ENCODE assay signal across 13 cellular contexts in genomic region chr1:64865105-64865757, GRCh38.
DNase-seq lines count a peak whose midpoint lies in the region; ATAC-seq, FAIRE-seq and TF ChIP-seq lines count a peak whose summit lies in the region.
"Had no signal": no experiment of that assay in that cellular context is flagged by ENCODE, and none has a peak within 500 bp of the region (broad histone marks: within the 10 kb centered on the region; RNA-seq: fewer than 3 reads in every experiment).

No MANE protein-coding gene starts in this region.

- H3K9ac ChIP-seq in astrocyte (ENCODE audit: low read length): no peak overlapping the region
- H3K9ac ChIP-seq in kidney (ENCODE audit: low read length in 2 of 2): no peak overlapping the region

- H3K79me2 ChIP-seq in astrocyte (ENCODE audit: insufficient read depth, low read length): no peaks in the 10 kb centered on the region

- no peak overlapping the region for H3K4me2 ChIP-seq in astrocyte (ENCODE audit: low read length)

- in situ Hi-C loops in KBM-7 (cut with MboI; ENCODE audit: low pct_unique_long_range_greater_than_20kb, low sequenced_read_pairs): no loop called here
- in situ Hi-C loops in gastrocnemius medialis (cut with MboI; ENCODE audit: low sequenced_read_pairs in 4 of 4): loop anchor here (10.0 to 25.0 kb wide), 6 partner anchors 100 to 547 kb away; partner anchors contain the start of genes JAK1 (in 1 of the 4), LEPR (in 1 of the 4) and LEPROT (in 1 of the 4)

- DNase-seq in T-helper 1 cell (no peak), KBM-7 (peak; percentile 6), astrocyte (ENCODE audit: low read depth) (no peak), gastrocnemius medialis (no peak), kidney (no peak), MV-4-11 (lab: John Stamatoyannopoulos, UW) (no peak)
- DNase-seq: activated naive CD4-positive, alpha-beta T cell treated with Interleukin-2 at 50 U/mL for 16 hours; cortex of kidney; NCI-H526 treated with DMSO at 0.1 percent for 48 hours had no signal

- H3K27ac ChIP-seq in astrocyte (ENCODE audit: low read depth, low read length) (no peak overlapping the region), gastrocnemius medialis (peak overlapping the region; percentile 11 to 69 (median 46)), kidney (ENCODE audit: low read depth in 2 of 2, low read length in 2 of 2) (no peak overlapping the region)

- H3K9me3 ChIP-seq in astrocyte (ENCODE audit: insufficient read depth, low read depth, low read length): no peaks in the 10 kb centered on the region
- H3K9me3 ChIP-seq in gastrocnemius medialis: no peaks in the 10 kb centered on the region
- no peaks in the 10 kb centered on the region for H3K9me3 ChIP-seq in kidney (ENCODE audit: control insufficient read depth in 1 of 2, low read length in 2 of 2)
- H3K9me3 ChIP-seq: right atrium auricular region, thoracic aorta had no signal

- H3K27me3 ChIP-seq in astrocyte (ENCODE audit: insufficient read depth, low read length) (no peaks in the 10 kb centered on the region), gastrocnemius medialis (no peaks in the 10 kb centered on the region)
- H3K27me3 ChIP-seq: right atrium auricular region had no signal

- ATAC-seq in gastrocnemius medialis: no peak
- no peak for ATAC-seq in HG03460 (IDR thresholded peaks at IDR 0.05; ENCODE audit: unreplicated experiment)

- no peak overlapping the region for H3K4me3 Mint-ChIP-seq in T-helper 1 cell treated with Interleukin-12 subunit alpha and Interleukin-12 subunit beta and Interleukin-4 antibody, amounts not matched to agents 30 μg/mL and 1 μg/mL, for 36 hours
- H3K4me3 Mint-ChIP-seq in astrocyte (ENCODE audit: unreplicated experiment): no peak overlapping the region

- H3K4me3 ChIP-seq in astrocyte (ENCODE audit: insufficient read depth, low read depth, low read length): no peak overlapping the region
- H3K4me3 ChIP-seq in gastrocnemius medialis: no peak overlapping the region
- H3K4me3 ChIP-seq in kidney (ENCODE audit: low read length in 2 of 2): no peak overlapping the region
- H3K4me3 ChIP-seq: right atrium auricular region, thoracic aorta had no signal

- no peaks in the 10 kb centered on the region for H3K27me3 Mint-ChIP-seq in T-helper 1 cell treated with Interleukin-12 subunit alpha and Interleukin-12 subunit beta and Interleukin-4 antibody, amounts not matched to agents 30 μg/mL and 1 μg/mL, for 36 hours (ENCODE audit: low read depth)
- no peaks in the 10 kb centered on the region for H3K27me3 Mint-ChIP-seq in astrocyte (ENCODE audit: low read depth, unreplicated experiment)

- intact Hi-C loops in gastrocnemius medialis (cut with DNase I; ENCODE audit: low total_unique reads) (no loop called here), kidney (cut with DNase I) (no loop called here)

- peaks cover 55% of the 10 kb centered on the region for H3K36me3 Mint-ChIP-seq in T-helper 1 cell treated with Interleukin-12 subunit alpha and Interleukin-12 subunit beta and Interleukin-4 antibody, amounts not matched to agents 30 μg/mL and 1 μg/mL, for 36 hours (ENCODE audit: low read depth)
- H3K36me3 Mint-ChIP-seq in astrocyte (ENCODE audit: low read depth, unreplicated experiment): peaks cover 26% of the 10 kb centered on the region

- TF ChIP-seq CTCF in astrocyte (IDR thresholded peaks at IDR 0.05; ENCODE audit: insufficient read depth, low read depth, low read length): no peak
- TF ChIP-seq CTCF in gastrocnemius medialis (IDR thresholded peaks at IDR 0.05 in 4 of 5, conservative IDR thresholded peaks at IDR 0.05 in 1 of 5): no peak
- no peak for TF ChIP-seq CTCF in kidney (IDR thresholded peaks at IDR 0.05; ENCODE audit: borderline replicate concordance, extremely low read depth, insufficient read depth)

- H3K36me3 ChIP-seq in astrocyte (ENCODE audit: insufficient read depth, low read length) (peaks cover 18% of the 10 kb centered on the region), gastrocnemius medialis (peaks cover 0 to 65% of the 10 kb centered on the region in 2 donors), kidney (ENCODE audit: control insufficient read depth in 1 of 2, insufficient read depth in 2 of 2, low read length in 2 of 2) (peaks cover 25 to 32% of the 10 kb centered on the region in 2 donors)

- peaks cover 21% of the 10 kb centered on the region for H3K4me1 Mint-ChIP-seq in T-helper 1 cell treated with Interleukin-12 subunit alpha and Interleukin-12 subunit beta and Interleukin-4 antibody, amounts not matched to agents 30 μg/mL and 1 μg/mL, for 36 hours (ENCODE audit: low read depth)
- peaks cover 3% of the 10 kb centered on the region for H3K4me1 Mint-ChIP-seq in astrocyte (ENCODE audit: low read depth, unreplicated experiment)

- H2AFZ ChIP-seq in astrocyte (ENCODE audit: low read depth, low read length): no peak overlapping the region

- FAIRE-seq in astrocyte (lab: Jason Lieb, UNC) (no peak), kidney (lab: Jason Lieb, UNC) (no peak)

- no peaks in the 10 kb centered on the region for H3K9me3 Mint-ChIP-seq in T-helper 1 cell treated with Interleukin-12 subunit alpha and Interleukin-12 subunit beta and Interleukin-4 antibody, amounts not matched to agents 30 μg/mL and 1 μg/mL, for 36 hours
- H3K9me3 Mint-ChIP-seq in astrocyte (ENCODE audit: unreplicated experiment): no peaks in the 10 kb centered on the region

- H3K27ac Mint-ChIP-seq in T-helper 1 cell treated with Interleukin-12 subunit alpha and Interleukin-12 subunit beta and Interleukin-4 antibody, amounts not matched to agents 30 μg/mL and 1 μg/mL, for 36 hours: peak overlapping the region; percentile 58
- peak overlapping the region; percentile 10 for H3K27ac Mint-ChIP-seq in astrocyte (ENCODE audit: unreplicated experiment)

- peaks cover 19% of the 10 kb centered on the region for H4K20me1 ChIP-seq in astrocyte (ENCODE audit: insufficient read depth, low read length)

- TF ChIP-seq POLR2A in gastrocnemius medialis (IDR thresholded peaks at IDR 0.05): no peak

- H3K4me1 ChIP-seq in astrocyte (ENCODE audit: insufficient read depth, low read length) (no peaks in the 10 kb centered on the region), gastrocnemius medialis (peaks cover 6 to 11% of the 10 kb centered on the region in 2 donors), kidney (ENCODE audit: control insufficient read depth in 1 of 2, insufficient read depth in 1 of 2, low read depth in 1 of 2, low read length in 2 of 2) (peaks cover 3 to 5% of the 10 kb centered on the region in 2 donors)

Comparison
In these comparisons a context has a peak if more than half of its experiments do, and no peak if none do; other contexts are left out.
1. H3K27ac ChIP-seq: peak in gastrocnemius medialis (4 of 4); none in astrocyte (single experiment) and kidney (0 of 2).